Comparison of ENCODE assay signal across 1 cellular context in genomic region chr4:44713125-44713524, GRCh38.
TF ChIP-seq lines count a peak whose summit lies in the region.

No MANE protein-coding gene starts in this region.

TF ChIP-seq in K562, 482 proteins besides CTCF, POLR2A, EP300 and RAD21 (continued from another document and continues in another):
- TF ChIP-seq CHD7 (IDR thresholded peaks at IDR 0.05; ENCODE audit: low read depth, low read length) (no peak), TFAM (CRISPR knock-in tag; conservative IDR thresholded peaks at IDR 0.05) (no peak), MECOM (CRISPR knock-in tag; IDR thresholded peaks at IDR 0.05) (no peak), ZKSCAN1 (IDR thresholded peaks at IDR 0.05; ENCODE audit: low read depth, low read length) (no peak), CBFA2T3 (IDR thresholded peaks at IDR 0.05) (peak; percentile 49), NRF1 (conservative IDR thresholded peaks at IDR 0.05 in 1 of 2, IDR thresholded peaks at IDR 0.05 in 1 of 2) (no peak), MITF (IDR thresholded peaks at IDR 0.05) (no peak), CAMTA2 (CRISPR knock-in tag; conservative IDR thresholded peaks at IDR 0.05) (no peak), ZNF76 (CRISPR knock-in tag; IDR thresholded peaks at IDR 0.05; ENCODE audit: borderline replicate concordance) (no peak), ATF6 (CRISPR knock-in tag; IDR thresholded peaks at IDR 0.05) (no peak), RBM34 (IDR thresholded peaks at IDR 0.05; ENCODE audit: borderline replicate concordance, insufficient read depth, low read length) (no peak), RBFOX2 (IDR thresholded peaks at IDR 0.05; ENCODE audit: low read depth, low read length) (no peak), ZFP1 (CRISPR knock-in tag; IDR thresholded peaks at IDR 0.05) (no peak), CHD2 (IDR thresholded peaks at IDR 0.05; ENCODE audit: low read depth, low read length) (no peak), ZNF699 (CRISPR knock-in tag; IDR thresholded peaks at IDR 0.05; ENCODE audit: insufficient replicate concordance) (no peak), ZBTB2 (IDR thresholded peaks at IDR 0.05) (no peak), HBP1 (CRISPR knock-in tag; IDR thresholded peaks at IDR 0.05) (no peak), SP2 (IDR thresholded peaks at IDR 0.05; ENCODE audit: extremely low read depth, low read depth, low read length, poor library complexity, severe bottlenecking) (no peak), FOS (IDR thresholded peaks at IDR 0.05; ENCODE audit: extremely low read depth, insufficient read length) (no peak)
- TF ChIP-seq, protein P1, sequence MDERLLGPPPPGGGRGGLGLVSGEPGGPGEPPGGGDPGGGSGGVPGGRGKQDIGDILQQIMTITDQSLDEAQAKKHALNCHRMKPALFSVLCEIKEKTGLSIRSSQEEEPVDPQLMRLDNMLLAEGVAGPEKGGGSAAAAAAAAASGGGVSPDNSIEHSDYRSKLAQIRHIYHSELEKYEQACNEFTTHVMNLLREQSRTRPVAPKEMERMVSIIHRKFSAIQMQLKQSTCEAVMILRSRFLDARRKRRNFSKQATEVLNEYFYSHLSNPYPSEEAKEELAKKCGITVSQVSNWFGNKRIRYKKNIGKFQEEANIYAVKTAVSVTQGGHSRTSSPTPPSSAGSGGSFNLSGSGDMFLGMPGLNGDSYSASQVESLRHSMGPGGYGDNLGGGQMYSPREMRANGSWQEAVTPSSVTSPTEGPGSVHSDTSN (CRISPR knock-in tag; IDR thresholded peaks at IDR 0.05; ENCODE audit: low read depth), result peak; percentile 23; the same call in 1 of the 2 replicates
- TF ChIP-seq, protein P1 (tag; conservative IDR thresholded peaks at IDR 0.05; ENCODE audit: low read depth), result peak; percentile 92
- TF ChIP-seq, protein P2, sequence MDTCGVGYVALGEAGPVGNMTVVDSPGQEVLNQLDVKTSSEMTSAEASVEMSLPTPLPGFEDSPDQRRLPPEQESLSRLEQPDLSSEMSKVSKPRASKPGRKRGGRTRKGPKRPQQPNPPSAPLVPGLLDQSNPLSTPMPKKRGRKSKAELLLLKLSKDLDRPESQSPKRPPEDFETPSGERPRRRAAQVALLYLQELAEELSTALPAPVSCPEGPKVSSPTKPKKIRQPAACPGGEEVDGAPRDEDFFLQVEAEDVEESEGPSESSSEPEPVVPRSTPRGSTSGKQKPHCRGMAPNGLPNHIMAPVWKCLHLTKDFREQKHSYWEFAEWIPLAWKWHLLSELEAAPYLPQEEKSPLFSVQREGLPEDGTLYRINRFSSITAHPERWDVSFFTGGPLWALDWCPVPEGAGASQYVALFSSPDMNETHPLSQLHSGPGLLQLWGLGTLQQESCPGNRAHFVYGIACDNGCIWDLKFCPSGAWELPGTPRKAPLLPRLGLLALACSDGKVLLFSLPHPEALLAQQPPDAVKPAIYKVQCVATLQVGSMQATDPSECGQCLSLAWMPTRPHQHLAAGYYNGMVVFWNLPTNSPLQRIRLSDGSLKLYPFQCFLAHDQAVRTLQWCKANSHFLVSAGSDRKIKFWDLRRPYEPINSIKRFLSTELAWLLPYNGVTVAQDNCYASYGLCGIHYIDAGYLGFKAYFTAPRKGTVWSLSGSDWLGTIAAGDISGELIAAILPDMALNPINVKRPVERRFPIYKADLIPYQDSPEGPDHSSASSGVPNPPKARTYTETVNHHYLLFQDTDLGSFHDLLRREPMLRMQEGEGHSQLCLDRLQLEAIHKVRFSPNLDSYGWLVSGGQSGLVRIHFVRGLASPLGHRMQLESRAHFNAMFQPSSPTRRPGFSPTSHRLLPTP (IDR thresholded peaks at IDR 0.05; ENCODE audit: borderline replicate concordance, extremely low read depth, insufficient read length), result no peak
- TF ChIP-seq, protein P3, sequence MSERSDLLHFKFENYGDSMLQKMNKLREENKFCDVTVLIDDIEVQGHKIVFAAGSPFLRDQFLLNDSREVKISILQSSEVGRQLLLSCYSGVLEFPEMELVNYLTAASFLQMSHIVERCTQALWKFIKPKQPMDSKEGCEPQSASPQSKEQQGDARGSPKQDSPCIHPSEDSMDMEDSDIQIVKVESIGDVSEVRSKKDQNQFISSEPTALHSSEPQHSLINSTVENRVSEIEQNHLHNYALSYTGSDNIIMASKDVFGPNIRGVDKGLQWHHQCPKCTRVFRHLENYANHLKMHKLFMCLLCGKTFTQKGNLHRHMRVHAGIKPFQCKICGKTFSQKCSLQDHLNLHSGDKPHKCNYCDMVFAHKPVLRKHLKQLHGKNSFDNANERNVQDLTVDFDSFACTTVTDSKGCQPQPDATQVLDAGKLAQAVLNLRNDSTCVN (CRISPR knock-in tag; IDR thresholded peaks at IDR 0.05), result no peak
- TF ChIP-seq, protein P4, sequence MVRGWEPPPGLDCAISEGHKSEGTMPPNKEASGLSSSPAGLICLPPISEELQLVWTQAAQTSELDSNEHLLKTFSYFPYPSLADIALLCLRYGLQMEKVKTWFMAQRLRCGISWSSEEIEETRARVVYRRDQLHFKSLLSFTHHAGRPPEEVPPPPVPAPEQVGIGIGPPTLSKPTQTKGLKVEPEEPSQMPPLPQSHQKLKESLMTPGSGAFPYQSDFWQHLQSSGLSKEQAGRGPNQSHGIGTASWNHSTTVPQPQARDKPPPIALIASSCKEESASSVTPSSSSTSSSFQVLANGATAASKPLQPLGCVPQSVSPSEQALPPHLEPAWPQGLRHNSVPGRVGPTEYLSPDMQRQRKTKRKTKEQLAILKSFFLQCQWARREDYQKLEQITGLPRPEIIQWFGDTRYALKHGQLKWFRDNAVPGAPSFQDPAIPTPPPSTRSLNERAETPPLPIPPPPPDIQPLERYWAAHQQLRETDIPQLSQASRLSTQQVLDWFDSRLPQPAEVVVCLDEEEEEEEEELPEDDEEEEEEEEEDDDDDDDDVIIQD (CRISPR knock-in tag; IDR thresholded peaks at IDR 0.05), result no peak
